In the genomic region with DNA sequence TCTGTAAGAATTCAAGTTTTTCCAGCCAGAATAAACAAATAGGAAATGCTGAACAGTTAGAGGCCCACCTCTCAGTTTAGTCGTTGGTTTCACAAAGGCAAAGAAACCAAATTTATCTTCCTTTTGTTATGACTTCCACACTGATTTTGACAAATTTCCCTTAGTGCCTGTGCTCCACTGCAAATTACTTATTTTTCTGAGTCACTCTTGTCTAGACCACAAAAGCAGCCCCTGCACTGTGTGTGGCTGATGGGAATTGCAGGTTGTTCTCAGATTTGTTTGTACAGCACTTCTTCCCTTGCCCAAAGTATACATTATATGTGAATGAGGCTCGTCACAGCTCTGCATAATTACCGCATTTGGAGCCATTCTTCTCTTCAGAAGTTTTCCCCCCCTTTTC, we compare ENCODE assay signal across 19 cellular contexts.
DNase-seq lines count a peak whose midpoint lies in the region; ATAC-seq and TF ChIP-seq lines count a peak whose summit lies in the region.
"Had no signal": no experiment of that assay in that cellular context is flagged by ENCODE, and none has a peak within 500 bp of the region (broad histone marks: within the 10 kb centered on the region; RNA-seq: fewer than 3 reads in every experiment).

No MANE protein-coding gene starts in this region.

- intact Hi-C loops in MCF 10A (cut with micrococcal nuclease) = no loop called here
- intact Hi-C loops in breast epithelium (cut with DNase I; ENCODE audit: low total_unique reads) = no loop called here

- H3K9me3 Mint-ChIP-seq in MCF 10A (ENCODE audit: unreplicated experiment) = no peaks in the 10 kb centered on the region
- H3K9me3 Mint-ChIP-seq in natural killer cell treated with Interleukin-12 subunit alpha and Interleukin-12 subunit beta and Interleukin-15 and Interleukin-18, amount 100 ng/mL, for 72 hours = peaks cover 4% of the 10 kb centered on the region
- H3K9me3 Mint-ChIP-seq: activated naive CD4-positive, alpha-beta T cell treated with anti-CD3 and anti-CD28 coated beads, Interleukin-2, amount 10 ng/mL, durations not matched to agents 7 days and 5 days; memory B cell had no signal

- DNase-seq in MCF 10A (ENCODE audit: unreplicated experiment) (peak; percentile 38), breast epithelium (ENCODE audit: low spot score in 2 of 2) (no peak), NOMO-1 treated with DMSO at 0.1 percent for 48 hours (lab: John Stamatoyannopoulos, UW; ENCODE audit: unreplicated experiment) (peak; percentile 60), epithelial cell of esophagus (ENCODE audit: low read depth) (peak; percentile 25), Kasumi-1 (lab: John Stamatoyannopoulos, UW) (no peak)
- no peak for DNase-seq in natural killer cell treated with Interleukin-12 subunit alpha and Interleukin-12 subunit beta and Interleukin-15 and Interleukin-18, amount 100 ng/mL, for 72 hours (ENCODE audit: low spot score)
- DNase-seq: activated CD8-positive, alpha-beta memory T cell treated with anti-CD3 and anti-CD28 coated beads for 24 hours; activated naive CD4-positive, alpha-beta T cell treated with anti-CD3 and anti-CD28 coated beads, Interleukin-2, amount 10 ng/mL, durations not matched to agents 7 days and 5 days; cerebellar nuclear complex; erythroblast; GOT3; MG63; NCI-H524 treated with DMSO at 0.1 percent for 48 hours; stimulated activated CD4-positive, alpha-beta T cell treated with anti-CD3 and anti-CD28 coated beads, Interleukin-1b, Interleukin-23, amount 100 ng/mL, for 48 hours; upper lobe of right lung had no signal

- TF ChIP-seq POLR2A in breast epithelium (IDR thresholded peaks at IDR 0.05) = no peak

- no peaks in the 10 kb centered on the region for H3K36me3 ChIP-seq in breast epithelium
- H3K36me3 ChIP-seq: MG63, upper lobe of right lung had no signal

- no TSS peak for BruUV-seq in MCF 10A (replicated peaks; lab: Mats Ljungman, UMichigan)

- CTCF ChIA-PET in MCF 10A (lab: Yijun Ruan, JAX) = interaction anchor here (0.9 kb wide), 1 partner anchor 39 kb away, joined by 3 read pairs; no protein-coding TSS in a partner anchor

- POLR2A ChIA-PET in MCF 10A (lab: Yijun Ruan, JAX) = interaction anchor here (0.6 kb wide), 2 partner anchors 130 to 974 kb away, joined by 3 to 4 read pairs; no protein-coding TSS in a partner anchor

- H3K27ac ChIP-seq in breast epithelium = no peak overlapping the region
- H3K27ac ChIP-seq: HL-60, upper lobe of right lung had no signal

- H3K4me1 Mint-ChIP-seq in MCF 10A (ENCODE audit: insufficient read depth, unreplicated experiment) = peaks cover 40% of the 10 kb centered on the region
- no peaks in the 10 kb centered on the region for H3K4me1 Mint-ChIP-seq in natural killer cell treated with Interleukin-12 subunit alpha and Interleukin-12 subunit beta and Interleukin-15 and Interleukin-18, amount 100 ng/mL, for 72 hours (ENCODE audit: low read depth in 2 of 2)
- H3K4me1 Mint-ChIP-seq: activated naive CD4-positive, alpha-beta T cell treated with anti-CD3 and anti-CD28 coated beads, Interleukin-2, amount 10 ng/mL, durations not matched to agents 7 days and 5 days; memory B cell had no signal

- H3K27ac Mint-ChIP-seq in MCF 10A (ENCODE audit: low read depth, unreplicated experiment) = peak overlapping the region; percentile 42
- no peak overlapping the region for H3K27ac Mint-ChIP-seq in natural killer cell treated with Interleukin-12 subunit alpha and Interleukin-12 subunit beta and Interleukin-15 and Interleukin-18, amount 100 ng/mL, for 72 hours
- H3K27ac Mint-ChIP-seq: activated naive CD4-positive, alpha-beta T cell treated with anti-CD3 and anti-CD28 coated beads, Interleukin-2, amount 10 ng/mL, durations not matched to agents 7 days and 5 days; memory B cell had no signal

- no peaks in the 10 kb centered on the region for H3K9me3 ChIP-seq in breast epithelium
- H3K9me3 ChIP-seq: MG63, upper lobe of right lung had no signal

- H3K4me3 ChIP-seq in breast epithelium (no peak overlapping the region), epithelial cell of esophagus (ENCODE audit: low read length) (no peak overlapping the region)
- H3K4me3 ChIP-seq: MG63, upper lobe of right lung had no signal

- TF ChIP-seq CTCF in MCF 10A (IDR thresholded peaks at IDR 0.05; ENCODE audit: unreplicated experiment) = no peak
- no peak for TF ChIP-seq CTCF in breast epithelium (IDR thresholded peaks at IDR 0.05)
- TF ChIP-seq CTCF in epithelial cell of esophagus (IDR thresholded peaks at IDR 0.05; ENCODE audit: insufficient read depth, low read depth, low read length, missing control alignments) = no peak

- ATAC-seq in HG02870 (IDR thresholded peaks at IDR 0.05; ENCODE audit: unreplicated experiment) = no peak
- no peak for ATAC-seq in natural killer cell treated with Interleukin-12 subunit alpha and Interleukin-12 subunit beta and Interleukin-15 and Interleukin-18, amount 100 ng/mL, for 72 hours
- no peak for ATAC-seq in GM21717 (IDR thresholded peaks at IDR 0.05; ENCODE audit: unreplicated experiment)

- H3K27me3 ChIP-seq in breast epithelium = no peaks in the 10 kb centered on the region
- H3K27me3 ChIP-seq: MG63, upper lobe of right lung had no signal

- peaks cover 6% of the 10 kb centered on the region for H3K36me3 Mint-ChIP-seq in MCF 10A (ENCODE audit: insufficient read depth, unreplicated experiment)
- no peaks in the 10 kb centered on the region for H3K36me3 Mint-ChIP-seq in natural killer cell treated with Interleukin-12 subunit alpha and Interleukin-12 subunit beta and Interleukin-15 and Interleukin-18, amount 100 ng/mL, for 72 hours
- H3K36me3 Mint-ChIP-seq: activated naive CD4-positive, alpha-beta T cell treated with anti-CD3 and anti-CD28 coated beads, Interleukin-2, amount 10 ng/mL, durations not matched to agents 7 days and 5 days; memory B cell had no signal

- H3K27me3 Mint-ChIP-seq in MCF 10A (ENCODE audit: insufficient read depth, unreplicated experiment) = no peaks in the 10 kb centered on the region
- H3K27me3 Mint-ChIP-seq in natural killer cell treated with Interleukin-12 subunit alpha and Interleukin-12 subunit beta and Interleukin-15 and Interleukin-18, amount 100 ng/mL, for 72 hours = no peaks in the 10 kb centered on the region
- H3K27me3 Mint-ChIP-seq: activated naive CD4-positive, alpha-beta T cell treated with anti-CD3 and anti-CD28 coated beads, Interleukin-2, amount 10 ng/mL, durations not matched to agents 7 days and 5 days; memory B cell had no signal

- no peaks in the 10 kb centered on the region for H3K4me1 ChIP-seq in breast epithelium
- H3K4me1 ChIP-seq: upper lobe of right lung had no signal

- H3K4me3 Mint-ChIP-seq in MCF 10A (ENCODE audit: unreplicated experiment) = no peak overlapping the region
- H3K4me3 Mint-ChIP-seq in natural killer cell treated with Interleukin-12 subunit alpha and Interleukin-12 subunit beta and Interleukin-15 and Interleukin-18, amount 100 ng/mL, for 72 hours = no peak overlapping the region
- H3K4me3 Mint-ChIP-seq: activated naive CD4-positive, alpha-beta T cell treated with anti-CD3 and anti-CD28 coated beads, Interleukin-2, amount 10 ng/mL, durations not matched to agents 7 days and 5 days; memory B cell had no signal

Comparison
In these comparisons a context has a peak if more than half of its experiments do, and no peak if none do; other contexts are left out.
1. DNase-seq: peak in MCF 10A (single experiment), NOMO-1 treated with DMSO at 0.1 percent for 48 hours (single experiment) and epithelial cell of esophagus (single experiment); none in breast epithelium (0 of 2), natural killer cell treated with Interleukin-12 subunit alpha and Interleukin-12 subunit beta and Interleukin-15 and Interleukin-18, amount 100 ng/mL, for 72 hours (single experiment) and Kasumi-1 (0 of 2).